Comparison of ENCODE assay signal across 1 cellular context in genomic region chr18:74496508-74497307, GRCh38.
TF ChIP-seq lines count a peak whose summit lies in the region.

No MANE protein-coding gene starts in this region.

TF ChIP-seq in K562, 482 proteins besides CTCF, POLR2A, EP300 and RAD21 (continued from another document and continues in another):
- TF ChIP-seq DEAF1 (CRISPR knock-in tag; IDR thresholded peaks at IDR 0.05) (no peak), POLR2G (IDR thresholded peaks at IDR 0.05; ENCODE audit: low read depth, low read length) (peak; percentile 59), SAP30 (IDR thresholded peaks at IDR 0.05; ENCODE audit: borderline replicate concordance, insufficient read depth, low read depth, low read length, poor library complexity, severe bottlenecking) (peak; percentile 54), MNT (conservative IDR thresholded peaks at IDR 0.05) (peak; percentile 53 to 86; a peak in 3 of 4 replicates), HCFC1 (IDR thresholded peaks at IDR 0.05; ENCODE audit: low read depth, low read length) (no peak), TAF1 (IDR thresholded peaks at IDR 0.05; ENCODE audit: control insufficient read depth, extremely low read depth, insufficient read depth, low read length, severe bottlenecking) (peak; percentile 19), FOXM1 (IDR thresholded peaks at IDR 0.05; ENCODE audit: low read depth) (no peak), FOXM1 (CRISPR knock-in tag; IDR thresholded peaks at IDR 0.05; ENCODE audit: low read depth) (0 out of 2 replicates have a peak, but pooled peaks have one; percentile 25), E2F8 (IDR thresholded peaks at IDR 0.05; ENCODE audit: low read depth, partially characterized antibody) (no peak), WHSC1 (IDR thresholded peaks at IDR 0.05; ENCODE audit: low read length) (no peak), AFF1 (IDR thresholded peaks at IDR 0.05; ENCODE audit: low read depth in 1 of 2, partially characterized antibody in 2 of 2) (no peak), ZNF609 (CRISPR knock-in tag; IDR thresholded peaks at IDR 0.05; ENCODE audit: borderline replicate concordance) (no peak), SRSF7 (optimal IDR thresholded peaks at IDR 0.05; ENCODE audit: low read depth, low read length) (no peak), TEAD1 (CRISPR knock-in tag; IDR thresholded peaks at IDR 0.05) (0 out of 4 replicates have a peak, but pooled peaks of 1 of the 2 experiments have one; percentile 45), HDAC2 (IDR thresholded peaks at IDR 0.05) (no peak), NFXL1 (CRISPR knock-in tag; IDR thresholded peaks at IDR 0.05) (no peak), ZFPM2 (CRISPR knock-in tag; IDR thresholded peaks at IDR 0.05) (no peak), IRF9 (tag; IDR thresholded peaks at IDR 0.05) (no peak), ZZZ3 (IDR thresholded peaks at IDR 0.05) (no peak), ZNF445 (CRISPR knock-in tag; IDR thresholded peaks at IDR 0.05; ENCODE audit: low read depth) (no peak), MTF1 (CRISPR knock-in tag; IDR thresholded peaks at IDR 0.05; ENCODE audit: borderline replicate concordance) (no peak), ZNF263 (CRISPR knock-in tag; IDR thresholded peaks at IDR 0.05; ENCODE audit: borderline replicate concordance) (no peak), STAT5A (IDR thresholded peaks at IDR 0.05; ENCODE audit: borderline replicate concordance, low read length) (no peak), ZNF639 (CRISPR knock-in tag; conservative IDR thresholded peaks at IDR 0.05 in 1 of 2, IDR thresholded peaks at IDR 0.05 in 1 of 2) (no peak; a peak in 1 of 4 replicates), ADNP (tag; IDR thresholded peaks at IDR 0.05) (no peak), KLF16 (IDR thresholded peaks at IDR 0.05) (no peak), MED1 (CRISPR knock-in tag; IDR thresholded peaks at IDR 0.05; ENCODE audit: borderline replicate concordance) (no peak), E2F5 (CRISPR knock-in tag; IDR thresholded peaks at IDR 0.05) (no peak), LARP7 (IDR thresholded peaks at IDR 0.05) (no peak), NR2C2 (CRISPR knock-in tag; IDR thresholded peaks at IDR 0.05) (no peak; the same call in 1 of the 2 replicates), NR2C2 (tag; IDR thresholded peaks at IDR 0.05) (peak; percentile 78), RBFOX2 (IDR thresholded peaks at IDR 0.05; ENCODE audit: low read depth, low read length) (peak; percentile 78), EP400 (IDR thresholded peaks at IDR 0.05) (peak; percentile 2; the same call in 1 of the 2 replicates), ZBTB7A (IDR thresholded peaks at IDR 0.05; ENCODE audit: borderline replicate concordance, control insufficient read depth, low read depth, low read length) (no peak; the same call in 1 of the 2 replicates), ZNF316 (IDR thresholded peaks at IDR 0.05) (no peak), THAP12 (CRISPR knock-in tag; IDR thresholded peaks at IDR 0.05) (no peak)
